ENCODE assay signal across 23 cellular contexts in the genomic region with DNA sequence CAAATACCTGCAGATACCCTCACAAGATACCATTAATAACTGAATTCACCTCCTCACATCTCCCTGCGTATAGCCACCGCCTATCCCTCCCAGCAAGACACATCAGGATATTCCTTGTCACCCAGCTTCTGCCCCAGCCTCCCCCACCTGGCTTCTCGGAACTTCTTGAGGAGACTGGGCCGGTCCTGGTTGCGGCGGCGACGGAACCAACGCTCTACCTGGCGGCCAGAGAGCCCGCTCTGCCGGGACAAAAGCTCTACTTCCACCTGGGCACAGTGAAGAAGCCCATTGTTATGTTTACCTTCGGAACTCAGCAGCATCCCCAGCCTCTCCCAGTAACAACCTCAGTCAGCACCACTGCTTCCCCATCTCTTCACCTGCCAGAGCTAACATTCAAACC. TPM values are rescaled to one million over a fixed set of nuclear protein-coding genes. Genes with fewer than 3 reads are reported as not detected.
DNase-seq lines count a peak whose midpoint lies in the region; ATAC-seq and TF ChIP-seq lines count a peak whose summit lies in the region.
"Had no signal": no experiment of that assay in that cellular context is flagged by ENCODE, and none has a peak within 500 bp of the region (broad histone marks: within the 10 kb centered on the region; RNA-seq: fewer than 3 reads in every experiment).

No MANE protein-coding gene starts in this region.

- in situ Hi-C loops in GM18951 (cut with MboI; ENCODE audit: low sequenced_read_pairs, unreplicated experiment), result no loop called here
- in situ Hi-C loops in brain microvascular endothelial cell (cut with HindIII; ENCODE audit: low pct_ligation_motif_present, low sequenced_read_pairs), result no loop called here

- H3K27me3 ChIP-seq in dorsolateral prefrontal cortex, result no peaks in the 10 kb centered on the region
- no peaks in the 10 kb centered on the region for H3K27me3 ChIP-seq in brain microvascular endothelial cell (replicated peaks)
- H3K27me3 ChIP-seq: esophagus squamous epithelium, gastroesophageal sphincter, Peyer's patch, SJSA1, thyroid gland had no signal

- H3K27ac ChIP-seq in VCaP (0 out of 2 replicates have a peak overlapping the region, but pooled peaks have one; percentile 8), dorsolateral prefrontal cortex (peak overlapping the region; percentile 13 to 99 (median 95)), brain microvascular endothelial cell (no peak overlapping the region)
- H3K27ac ChIP-seq: esophagus squamous epithelium, Peyer's patch, SJSA1, WERI-Rb-1 had no signal

- no peak for ATAC-seq in stimulated activated naive B cell treated with anti-CD40 and anti-IgM and Interleukin-4, amounts not matched to agents 10 μg/mL and 1 μg/mL and 100 μg/mL, for 72 hours (replicated peaks)
- no peak for ATAC-seq in stimulated activated naive CD8-positive, alpha-beta T cell treated with anti-CD3 and anti-CD28 coated beads, Interleukin-15, Interleukin-2, amounts not matched to agents 100 U/mL and 50 U/mL, for 24 hours
- ATAC-seq: gastroesophageal sphincter; natural killer cell; sciatic nerve; stimulated activated memory B cell treated with anti-CD40 and anti-IgM and Interleukin-4, amounts not matched to agents 10 μg/mL and 1 μg/mL and 100 μg/mL, for 72 hours had no signal

- no peaks in the 10 kb centered on the region for H3K9me3 Mint-ChIP-seq in stimulated activated naive B cell treated with anti-CD40 and anti-IgM and Interleukin-4, amounts not matched to agents 10 μg/mL and 1 μg/mL and 100 μg/mL, for 72 hours
- H3K9me3 Mint-ChIP-seq: natural killer cell; stimulated activated memory B cell treated with anti-CD40 and anti-IgM and Interleukin-4, amounts not matched to agents 10 μg/mL and 1 μg/mL and 100 μg/mL, for 72 hours had no signal

- TF ChIP-seq CTCF in VCaP (conservative IDR thresholded peaks at IDR 0.05) (no peak), dorsolateral prefrontal cortex (IDR thresholded peaks at IDR 0.05 in 54 of 56, conservative IDR thresholded peaks at IDR 0.05 in 2 of 56; ENCODE audit: low read depth in 1 of 56, partially characterized antibody in 56 of 56) (no peak), brain microvascular endothelial cell (IDR thresholded peaks at IDR 0.05; ENCODE audit: low read depth, low read length, missing control alignments) (no peak)

- TF ChIP-seq POLR2A in GM18951 (IDR thresholded peaks at IDR 0.05; ENCODE audit: extremely low read depth, insufficient read depth, insufficient read length), result peak; percentile 16

- H3K27me3 Mint-ChIP-seq in stimulated activated naive B cell treated with anti-CD40 and anti-IgM and Interleukin-4, amounts not matched to agents 10 μg/mL and 1 μg/mL and 100 μg/mL, for 72 hours, result no peaks in the 10 kb centered on the region
- H3K27me3 Mint-ChIP-seq: stimulated activated memory B cell treated with anti-CD40 and anti-IgM and Interleukin-4, amounts not matched to agents 10 μg/mL and 1 μg/mL and 100 μg/mL, for 72 hours had no signal

- intact Hi-C loops in dorsolateral prefrontal cortex (cut with DNase I), result no loop called here

- H3K36me3 Mint-ChIP-seq in stimulated activated naive B cell treated with anti-CD40 and anti-IgM and Interleukin-4, amounts not matched to agents 10 μg/mL and 1 μg/mL and 100 μg/mL, for 72 hours, result peaks cover 30 to 65% of the 10 kb centered on the region in 2 donors

- H3K4me1 Mint-ChIP-seq in stimulated activated naive B cell treated with anti-CD40 and anti-IgM and Interleukin-4, amounts not matched to agents 10 μg/mL and 1 μg/mL and 100 μg/mL, for 72 hours, result peaks cover 23 to 45% of the 10 kb centered on the region in 2 donors

- peaks cover 60% of the 10 kb centered on the region for H3K36me3 ChIP-seq in brain microvascular endothelial cell (replicated peaks)

- H3K27ac Mint-ChIP-seq in stimulated activated naive B cell treated with anti-CD40 and anti-IgM and Interleukin-4, amounts not matched to agents 10 μg/mL and 1 μg/mL and 100 μg/mL, for 72 hours, result peak overlapping the region; percentile 31
- H3K27ac Mint-ChIP-seq: stimulated activated memory B cell treated with anti-CD40 and anti-IgM and Interleukin-4, amounts not matched to agents 10 μg/mL and 1 μg/mL and 100 μg/mL, for 72 hours had no signal

- H3K4me3 ChIP-seq in dorsolateral prefrontal cortex, result peak overlapping the region in 2 of 59 donors; percentile 22 to 27
- H3K4me3 ChIP-seq in brain microvascular endothelial cell (ENCODE audit: low read depth, low read length), result no peak overlapping the region
- H3K4me3 ChIP-seq: esophagus squamous epithelium, gastroesophageal sphincter, Peyer's patch, SJSA1, thyroid gland had no signal

- H3K4me3 Mint-ChIP-seq in stimulated activated naive B cell treated with anti-CD40 and anti-IgM and Interleukin-4, amounts not matched to agents 10 μg/mL and 1 μg/mL and 100 μg/mL, for 72 hours, result no peak overlapping the region
- H3K4me3 Mint-ChIP-seq: natural killer cell; stimulated activated memory B cell treated with anti-CD40 and anti-IgM and Interleukin-4, amounts not matched to agents 10 μg/mL and 1 μg/mL and 100 μg/mL, for 72 hours had no signal

- DNase-seq in dorsolateral prefrontal cortex (peak in 1 of 10 donors; percentile 8), brain microvascular endothelial cell (no peak)
- DNase-seq in stimulated activated naive B cell treated with anti-CD40 and anti-IgM and Interleukin-4, amounts not matched to agents 10 μg/mL and 1 μg/mL and 100 μg/mL, for 72 hours, result no peak
- DNase-seq in stimulated activated naive CD8-positive, alpha-beta T cell treated with anti-CD3 and anti-CD28 coated beads, Interleukin-15, Interleukin-2, amounts not matched to agents 100 U/mL and 50 U/mL, for 24 hours, result no peak
- no peak for DNase-seq in activated naive CD4-positive, alpha-beta T cell treated with anti-CD3 and anti-CD28 coated beads, Interleukin-2, amount 50 U/mL, for 16 hours
- DNase-seq: effector CD4-positive, alpha-beta T cell; esophagus squamous epithelium; mesendoderm; natural killer cell; NCI-H1105 treated with DMSO at 0.1 percent for 48 hours; NCI-H2107; NCI-H524; T-helper 2 cell; thyroid gland; WERI-Rb-1 had no signal

RNA-seq across cellular contexts. Expression of gene CERS2, which starts 6.7 kb away (rescaled TPM):
- total RNA-seq in dorsolateral prefrontal cortex, result 100 to 1,000 TPM in 82 of 120 experiments, 10 to 100 TPM in 38; 57.6 to 381 (median 121) TPM

RNA-seq across cellular contexts. Expression of gene ANXA9, which starts 14.2 kb away (rescaled TPM):
- 1 to 10 TPM in 7 of 120 experiments, under 1 TPM in 36, not detected in 77; 0.21 to 2.1 (median 0.41) TPM for total RNA-seq in dorsolateral prefrontal cortex
- total RNA-seq: LHCN-M2, SJSA1 had no signal

RNA-seq across cellular contexts. Expression of gene MINDY1, which starts 38.8 kb away (rescaled TPM):
- 10 to 100 TPM; 12.0 to 93.6 (median 37.4) TPM for total RNA-seq in dorsolateral prefrontal cortex

RNA-seq across cellular contexts. Expression of gene PRUNE1, which starts 40.3 kb away (rescaled TPM):
- 10 to 100 TPM; 12.4 to 27.8 (median 20.6) TPM for total RNA-seq in dorsolateral prefrontal cortex

RNA-seq across cellular contexts. Expression of gene SETDB1, which starts 41.8 kb away (rescaled TPM):
- 10 to 100 TPM; 29.7 to 62.6 (median 42.4) TPM for total RNA-seq in dorsolateral prefrontal cortex
